Comparison of ENCODE assay signal across 8 cellular contexts in the genomic region with DNA sequence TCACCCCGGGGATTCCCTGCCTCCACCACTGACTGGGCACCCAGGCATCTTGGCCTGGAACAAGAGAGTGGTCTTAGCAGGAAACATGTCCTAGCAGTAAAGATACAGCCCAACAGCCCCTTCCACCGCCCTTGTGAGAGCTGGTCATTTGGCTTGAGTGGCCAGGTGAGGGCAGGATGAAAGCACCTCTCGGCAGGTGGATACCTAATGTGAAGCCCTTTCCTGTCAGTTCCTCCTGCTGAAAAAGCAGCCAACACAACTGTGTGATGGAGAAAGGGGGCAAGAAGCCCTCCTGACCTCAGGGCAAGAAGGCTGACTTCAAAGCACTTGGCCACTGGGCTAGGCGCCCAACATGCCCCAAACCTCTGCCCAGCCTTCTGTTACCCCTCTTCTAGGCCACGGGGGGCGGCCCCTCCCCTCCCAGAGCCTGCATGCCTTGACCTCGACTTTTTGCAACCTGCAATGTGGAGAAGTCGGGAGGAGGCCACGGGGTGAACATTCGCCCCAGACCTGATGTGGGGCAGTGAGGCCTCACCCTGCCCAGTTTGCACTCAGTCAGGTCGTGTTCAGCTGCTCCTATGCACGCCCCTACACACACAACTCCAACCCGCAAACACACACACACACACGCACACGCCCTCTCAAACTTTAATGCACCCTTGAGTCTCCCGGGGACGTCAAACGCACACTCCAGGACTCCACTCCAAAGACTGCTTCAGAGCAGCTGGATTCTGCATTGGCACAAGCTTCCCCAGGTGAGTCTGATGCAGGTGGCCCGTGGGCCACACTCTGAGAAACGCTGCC. TPM values are rescaled to one million over a fixed set of nuclear protein-coding genes. Genes with fewer than 3 reads are reported as not detected.
A peak's percentile ranks its signal among the peaks of the same experiment; 100 is the strongest.
DNase-seq lines count a peak whose midpoint lies in the region; ATAC-seq and TF ChIP-seq lines count a peak whose summit lies in the region.

No MANE protein-coding gene starts in this region.

- no peaks in the 10 kb centered on the region for H3K9me2 ChIP-seq in neural cell (ENCODE audit: insufficient read depth, low read length)

- intact Hi-C loops in Right ventricle myocardium inferior (cut with DNase I) = loop anchor here (5.0 kb wide), 2 partner anchors 73 to 113 kb away; no protein-coding TSS in a partner anchor

- H3F3A ChIP-seq in neural cell (ENCODE audit: insufficient read depth, low read length, poor library complexity, severe bottlenecking) = no peaks in the 10 kb centered on the region

- no peak for DNase-seq in right atrium auricular region (ENCODE audit: low spot score)
- DNase-seq in Right ventricle myocardium inferior (ENCODE audit: missing footprints) = no peak
- no peak for DNase-seq in MG63
- DNase-seq in T-helper 2 cell treated with Interferon-gamma antibody and Interleukin-4, amounts not matched to agents 5 μg/mL and 100 μg/mL, for 36 hours (ENCODE audit: low spot score) = no peak
- DNase-seq in activated gamma-delta T cell treated with Interleukin-2 at 50 U/mL for 16 hours = no peak
- no peak for DNase-seq in NCI-H1436 treated with DMSO at 0.1 percent for 48 hours (lab: John Stamatoyannopoulos, UW)

- TF ChIP-seq RAD21 in neural cell (conservative IDR thresholded peaks at IDR 0.05) = no peak

- H3K4me3 ChIP-seq in right atrium auricular region = peak overlapping the region; percentile 44 to 65
- H3K4me3 ChIP-seq in duodenal mucosa (ENCODE audit: low read depth in 1 of 2, low read length in 2 of 2) = peak overlapping the region; percentile 12 to 48
- H3K4me3 ChIP-seq in neural cell (ENCODE audit: low read length) = peak overlapping the region; percentile 88
- H3K4me3 ChIP-seq in MG63 = no peak overlapping the region

- no peaks in the 10 kb centered on the region for H3K36me3 Mint-ChIP-seq in T-helper 2 cell treated with Interferon-gamma antibody and Interleukin-4, amounts not matched to agents 5 μg/mL and 100 μg/mL, for 36 hours (ENCODE audit: low read depth)

- no peaks in the 10 kb centered on the region for H4K20me1 ChIP-seq in neural cell (ENCODE audit: insufficient read depth)

- H3K36me3 ChIP-seq in right atrium auricular region = no peaks in the 10 kb centered on the region
- no peaks in the 10 kb centered on the region for H3K36me3 ChIP-seq in duodenal mucosa (ENCODE audit: control insufficient read depth in 1 of 2, insufficient read depth in 2 of 2, low read length in 2 of 2)
- H3K36me3 ChIP-seq in neural cell (ENCODE audit: insufficient read depth, low read length) = no peaks in the 10 kb centered on the region
- no peaks in the 10 kb centered on the region for H3K36me3 ChIP-seq in MG63

- no peak overlapping the region for H3K9ac ChIP-seq in duodenal mucosa (ENCODE audit: low read depth in 1 of 2, low read length in 2 of 2)
- peak overlapping the region; percentile 75 for H3K9ac ChIP-seq in neural cell (ENCODE audit: low read length)

- no peak for ATAC-seq in Right ventricle myocardium inferior

- H3K9me3 ChIP-seq in right atrium auricular region = no peaks in the 10 kb centered on the region
- no peaks in the 10 kb centered on the region for H3K9me3 ChIP-seq in duodenal mucosa (ENCODE audit: control insufficient read depth in 1 of 2, low read length in 2 of 2)
- no peaks in the 10 kb centered on the region for H3K9me3 ChIP-seq in neural cell (ENCODE audit: low read length)
- H3K9me3 ChIP-seq in MG63 = no peaks in the 10 kb centered on the region

- H3K27ac ChIP-seq in right atrium auricular region (peak overlapping the region in 1 of 2 donors; percentile 46), duodenal mucosa (ENCODE audit: low read depth, low read length) (no peak overlapping the region), neural cell (ENCODE audit: low read length) (peak overlapping the region; percentile 15)

- peaks cover 71% of the 10 kb centered on the region for H3K27me3 Mint-ChIP-seq in T-helper 2 cell treated with Interferon-gamma antibody and Interleukin-4, amounts not matched to agents 5 μg/mL and 100 μg/mL, for 36 hours (ENCODE audit: low read depth)

- no peak for TF ChIP-seq EP300 in neural cell (conservative IDR thresholded peaks at IDR 0.05; ENCODE audit: poor library complexity, severe bottlenecking)

- no peak for TF ChIP-seq CTCF in right atrium auricular region (IDR thresholded peaks at IDR 0.05)
- no peak for TF ChIP-seq CTCF in neural cell (IDR thresholded peaks at IDR 0.05; ENCODE audit: poor library complexity, severe bottlenecking)

- H3K4me2 ChIP-seq in neural cell (ENCODE audit: low read length) = peak overlapping the region; percentile 86

- H3K4me1 ChIP-seq in right atrium auricular region (peaks cover 0 to 15% of the 10 kb centered on the region in 2 donors), duodenal mucosa (ENCODE audit: control insufficient read depth in 1 of 2, insufficient read depth in 2 of 2, low read length in 2 of 2) (peaks cover 6% of the 10 kb centered on the region in 2 donors)

- no peaks in the 10 kb centered on the region for H3K79me2 ChIP-seq in neural cell (replicated peaks; ENCODE audit: insufficient read depth, low read length)

- H3K4me1 Mint-ChIP-seq in T-helper 2 cell treated with Interferon-gamma antibody and Interleukin-4, amounts not matched to agents 5 μg/mL and 100 μg/mL, for 36 hours (ENCODE audit: low read depth) = no peaks in the 10 kb centered on the region

- peak overlapping the region; percentile 33 for H2AFZ ChIP-seq in neural cell (ENCODE audit: low read depth, low read length)

- H3K27ac Mint-ChIP-seq in T-helper 2 cell treated with Interferon-gamma antibody and Interleukin-4, amounts not matched to agents 5 μg/mL and 100 μg/mL, for 36 hours = no peak overlapping the region

- H3K27me3 ChIP-seq in right atrium auricular region (no peaks in the 10 kb centered on the region), duodenal mucosa (ENCODE audit: control insufficient read depth in 1 of 2, insufficient read depth in 2 of 2, low read length in 2 of 2) (peaks cover 34 to 48% of the 10 kb centered on the region in 2 donors), neural cell (ENCODE audit: insufficient read depth, low read depth, low read length) (peaks cover 7% of the 10 kb centered on the region), MG63 (no peaks in the 10 kb centered on the region)

- no peak overlapping the region for H3K4me3 Mint-ChIP-seq in T-helper 2 cell treated with Interferon-gamma antibody and Interleukin-4, amounts not matched to agents 5 μg/mL and 100 μg/mL, for 36 hours

- H3K9me3 Mint-ChIP-seq in T-helper 2 cell treated with Interferon-gamma antibody and Interleukin-4, amounts not matched to agents 5 μg/mL and 100 μg/mL, for 36 hours = no peaks in the 10 kb centered on the region

TF ChIP-seq in neural cell, 6 proteins besides CTCF, POLR2A, EP300 and RAD21:
- TF ChIP-seq SMC3 (conservative IDR thresholded peaks at IDR 0.05; ENCODE audit: poor library complexity) (no peak), EZH2 (IDR thresholded peaks at IDR 0.05; ENCODE audit: borderline replicate concordance, insufficient read depth, low read length, poor library complexity, severe bottlenecking) (no peak), POLR2AphosphoS5 (IDR thresholded peaks at IDR 0.05) (no peak), MXI1 (conservative IDR thresholded peaks at IDR 0.05; ENCODE audit: poor library complexity, severe bottlenecking) (no peak), TAF1 (IDR thresholded peaks at IDR 0.05; ENCODE audit: low read depth) (no peak)
- TF ChIP-seq, protein P1, sequence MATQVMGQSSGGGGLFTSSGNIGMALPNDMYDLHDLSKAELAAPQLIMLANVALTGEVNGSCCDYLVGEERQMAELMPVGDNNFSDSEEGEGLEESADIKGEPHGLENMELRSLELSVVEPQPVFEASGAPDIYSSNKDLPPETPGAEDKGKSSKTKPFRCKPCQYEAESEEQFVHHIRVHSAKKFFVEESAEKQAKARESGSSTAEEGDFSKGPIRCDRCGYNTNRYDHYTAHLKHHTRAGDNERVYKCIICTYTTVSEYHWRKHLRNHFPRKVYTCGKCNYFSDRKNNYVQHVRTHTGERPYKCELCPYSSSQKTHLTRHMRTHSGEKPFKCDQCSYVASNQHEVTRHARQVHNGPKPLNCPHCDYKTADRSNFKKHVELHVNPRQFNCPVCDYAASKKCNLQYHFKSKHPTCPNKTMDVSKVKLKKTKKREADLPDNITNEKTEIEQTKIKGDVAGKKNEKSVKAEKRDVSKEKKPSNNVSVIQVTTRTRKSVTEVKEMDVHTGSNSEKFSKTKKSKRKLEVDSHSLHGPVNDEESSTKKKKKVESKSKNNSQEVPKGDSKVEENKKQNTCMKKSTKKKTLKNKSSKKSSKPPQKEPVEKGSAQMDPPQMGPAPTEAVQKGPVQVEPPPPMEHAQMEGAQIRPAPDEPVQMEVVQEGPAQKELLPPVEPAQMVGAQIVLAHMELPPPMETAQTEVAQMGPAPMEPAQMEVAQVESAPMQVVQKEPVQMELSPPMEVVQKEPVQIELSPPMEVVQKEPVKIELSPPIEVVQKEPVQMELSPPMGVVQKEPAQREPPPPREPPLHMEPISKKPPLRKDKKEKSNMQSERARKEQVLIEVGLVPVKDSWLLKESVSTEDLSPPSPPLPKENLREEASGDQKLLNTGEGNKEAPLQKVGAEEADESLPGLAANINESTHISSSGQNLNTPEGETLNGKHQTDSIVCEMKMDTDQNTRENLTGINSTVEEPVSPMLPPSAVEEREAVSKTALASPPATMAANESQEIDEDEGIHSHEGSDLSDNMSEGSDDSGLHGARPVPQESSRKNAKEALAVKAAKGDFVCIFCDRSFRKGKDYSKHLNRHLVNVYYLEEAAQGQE (IDR thresholded peaks at IDR 0.05; ENCODE audit: borderline replicate concordance) = no peak
TF ChIP-seq in neural cell: peak in this region for 0.

RNA-seq across cellular contexts. Expression of a gene that starts 1.1 kb away (rescaled TPM):
- total RNA-seq in right atrium auricular region = 1 to 10 TPM; 1.1 to 1.9 TPM
- total RNA-seq in Right ventricle myocardium inferior = 3.6 TPM
- 9.9 and 10.3 TPM in 2 replicates for polyA plus RNA-seq in neural cell
- polyA minus RNA-seq in neural cell = 11.7 and 14.2 TPM in 2 replicates
- total RNA-seq in MG63 (2014; rRNA removed; shearing (Covaris generic); ENCODE audit: low replicate concordance) = 0.10 and 0.30 TPM in 2 replicates
